ENCODE assay signal across 1 cellular context in genomic region chr12:57515934-57516541, GRCh38.
TF ChIP-seq lines count a peak whose summit lies in the region.

No MANE protein-coding gene starts in this region.

TF ChIP-seq in WTC11, 78 proteins besides CTCF, POLR2A, EP300 and RAD21:
- TF ChIP-seq IRF1 (CRISPR knock-in tag; IDR thresholded peaks at IDR 0.05) (no peak), JUN (CRISPR knock-in tag; IDR thresholded peaks at IDR 0.05) (no peak), NFYB (CRISPR knock-in tag; conservative IDR thresholded peaks at IDR 0.05; ENCODE audit: low read depth) (no peak), JAZF1 (CRISPR knock-in tag; IDR thresholded peaks at IDR 0.05) (no peak), RORB (CRISPR knock-in tag; IDR thresholded peaks at IDR 0.05) (no peak), PRDM15 (CRISPR knock-in tag; IDR thresholded peaks at IDR 0.05) (no peak), CDX4 (CRISPR knock-in tag; IDR thresholded peaks at IDR 0.05; ENCODE audit: borderline replicate concordance) (no peak), ATF3 (CRISPR knock-in tag; conservative IDR thresholded peaks at IDR 0.05) (no peak), ELF4 (CRISPR knock-in tag; IDR thresholded peaks at IDR 0.05; ENCODE audit: low read depth) (no peak)
- TF ChIP-seq, protein P1, sequence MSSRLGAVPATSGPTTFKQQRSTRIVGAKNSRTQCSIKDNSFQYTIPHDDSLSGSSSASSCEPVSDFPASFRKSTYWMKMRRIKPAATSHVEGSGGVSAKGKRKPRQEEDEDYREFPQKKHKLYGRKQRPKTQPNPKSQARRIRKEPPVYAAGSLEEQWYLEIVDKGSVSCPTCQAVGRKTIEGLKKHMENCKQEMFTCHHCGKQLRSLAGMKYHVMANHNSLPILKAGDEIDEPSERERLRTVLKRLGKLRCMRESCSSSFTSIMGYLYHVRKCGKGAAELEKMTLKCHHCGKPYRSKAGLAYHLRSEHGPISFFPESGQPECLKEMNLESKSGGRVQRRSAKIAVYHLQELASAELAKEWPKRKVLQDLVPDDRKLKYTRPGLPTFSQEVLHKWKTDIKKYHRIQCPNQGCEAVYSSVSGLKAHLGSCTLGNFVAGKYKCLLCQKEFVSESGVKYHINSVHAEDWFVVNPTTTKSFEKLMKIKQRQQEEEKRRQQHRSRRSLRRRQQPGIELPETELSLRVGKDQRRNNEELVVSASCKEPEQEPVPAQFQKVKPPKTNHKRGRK (CRISPR knock-in tag; IDR thresholded peaks at IDR 0.05; ENCODE audit: borderline replicate concordance), result no peak
